Comparison of ENCODE assay signal across 9 cellular contexts in genomic region chr4:36322921-36323354, GRCh38. TPM values are rescaled to one million over a fixed set of nuclear protein-coding genes. Genes with fewer than 3 reads are reported as not detected.
A peak's percentile ranks its signal among the peaks of the same experiment; 100 is the strongest.
DNase-seq lines count a peak whose midpoint lies in the region; ATAC-seq and TF ChIP-seq lines count a peak whose summit lies in the region.
"Had no signal": no experiment of that assay in that cellular context is flagged by ENCODE, and none has a peak within 500 bp of the region (broad histone marks: within the 10 kb centered on the region; RNA-seq: fewer than 3 reads in every experiment).

No MANE protein-coding gene starts in this region.

- H3K36me3 Mint-ChIP-seq in activated CD4-positive, alpha-beta T cell treated with anti-CD3 and anti-CD28 coated beads for 36 hours (ENCODE audit: low read depth), result no peaks in the 10 kb centered on the region
- no peaks in the 10 kb centered on the region for H3K36me3 Mint-ChIP-seq in activated T-cell treated with anti-CD3 and anti-CD28 coated beads, Interleukin-2, amount 50 U/mL, for 4 hours (ENCODE audit: insufficient read depth)
- H3K36me3 Mint-ChIP-seq in nephron progenitor cell (ENCODE audit: low read depth), result no peaks in the 10 kb centered on the region

- H3K9me3 Mint-ChIP-seq in activated CD4-positive, alpha-beta T cell treated with anti-CD3 and anti-CD28 coated beads for 36 hours (ENCODE audit: low read depth), result peaks cover 2% of the 10 kb centered on the region
- no peaks in the 10 kb centered on the region for H3K9me3 Mint-ChIP-seq in activated T-cell treated with anti-CD3 and anti-CD28 coated beads, Interleukin-2, amount 50 U/mL, for 4 hours
- no peaks in the 10 kb centered on the region for H3K9me3 Mint-ChIP-seq in nephron progenitor cell

- POLR2A ChIA-PET in activated CD4-positive, alpha-beta T cell treated with anti-CD3 and anti-CD28 coated beads for 36 hours (lab: Charles Lee), result no interaction called here

- H3K27ac Mint-ChIP-seq in activated CD4-positive, alpha-beta T cell treated with anti-CD3 and anti-CD28 coated beads for 36 hours, result peak overlapping the region; percentile 91
- H3K27ac Mint-ChIP-seq in nephron progenitor cell, result no peak overlapping the region

- H3K4me3 Mint-ChIP-seq in activated CD4-positive, alpha-beta T cell treated with anti-CD3 and anti-CD28 coated beads for 36 hours, result peak overlapping the region; percentile 43
- peak overlapping the region; percentile 47 for H3K4me3 Mint-ChIP-seq in activated T-cell treated with anti-CD3 and anti-CD28 coated beads, Interleukin-2, amount 50 U/mL, for 4 hours
- no peak overlapping the region for H3K4me3 Mint-ChIP-seq in nephron progenitor cell

- peaks cover 84% of the 10 kb centered on the region for H3K4me1 Mint-ChIP-seq in activated CD4-positive, alpha-beta T cell treated with anti-CD3 and anti-CD28 coated beads for 36 hours
- peaks cover 64% of the 10 kb centered on the region for H3K4me1 Mint-ChIP-seq in activated T-cell treated with anti-CD3 and anti-CD28 coated beads, Interleukin-2, amount 50 U/mL, for 4 hours (ENCODE audit: low read depth)
- no peaks in the 10 kb centered on the region for H3K4me1 Mint-ChIP-seq in nephron progenitor cell

- intact Hi-C loops in activated CD4-positive, alpha-beta T cell treated with anti-CD3 and anti-CD28 coated beads for 36 hours (cut with DNase I, micrococcal nuclease), result loop anchor here (1.0 to 10.0 kb wide), 11 partner anchors 9 to 348 kb away; partner anchors contain the start of gene ARAP2 (in 2 of the 2)

- DNase-seq in activated CD4-positive, alpha-beta T cell treated with anti-CD3 and anti-CD28 coated beads for 36 hours, result peak; percentile 61
- no peak for DNase-seq in activated CD4-positive, alpha-beta T cell treated with anti-CD3 and anti-CD28 coated beads for 1 hour
- DNase-seq in activated T-cell treated with anti-CD3 and anti-CD28 coated beads, Interleukin-2, amount 50 U/mL, for 4 hours, result peak; percentile 21
- DNase-seq in stimulated activated CD4-positive, alpha-beta T cell treated with anti-CD3 and anti-CD28 coated beads, Interleukin-4, amount 100 ng/mL, for 1 hour, result peak; percentile 14
- DNase-seq in cerebellar nuclear complex (lab: John Stamatoyannopoulos, UW) (no peak), nephron progenitor cell (no peak)

- no peak for TF ChIP-seq CTCF in nephron progenitor cell (IDR thresholded peaks at IDR 0.05)

- no peaks in the 10 kb centered on the region for H3K27me3 Mint-ChIP-seq in activated CD4-positive, alpha-beta T cell treated with anti-CD3 and anti-CD28 coated beads for 36 hours
- H3K27me3 Mint-ChIP-seq in activated T-cell treated with anti-CD3 and anti-CD28 coated beads, Interleukin-2, amount 50 U/mL, for 4 hours (ENCODE audit: low read depth), result no peaks in the 10 kb centered on the region
- H3K27me3 Mint-ChIP-seq in nephron progenitor cell (ENCODE audit: low read depth, poor library complexity), result peaks cover 3% of the 10 kb centered on the region

- peak; percentile 87 for ATAC-seq in activated CD4-positive, alpha-beta T cell treated with anti-CD3 and anti-CD28 coated beads for 36 hours
- ATAC-seq in HG02885 (IDR thresholded peaks at IDR 0.05; ENCODE audit: poor library complexity, unreplicated experiment) (peak; percentile 27), HG03342 (IDR thresholded peaks at IDR 0.05; ENCODE audit: unreplicated experiment) (no peak)
- ATAC-seq in activated T-cell treated with anti-CD3 and anti-CD28 coated beads, Interleukin-2, amount 50 U/mL, for 4 hours, result peak; percentile 89 to 92

- CTCF ChIA-PET in activated CD4-positive, alpha-beta T cell treated with anti-CD3 and anti-CD28 coated beads for 36 hours (lab: Charles Lee), result no interaction called here

RNA-seq across cellular contexts. Expression of gene DTHD1, which starts 41.5 kb away (rescaled TPM):
- under 1 TPM; 0.73 to 0.76 TPM for total RNA-seq in activated CD4-positive, alpha-beta T cell treated with anti-CD3 and anti-CD28 coated beads for 36 hours
- under 1 TPM; 0.15 to 0.71 (median 0.19) TPM for total RNA-seq in activated T-cell treated with anti-CD3 and anti-CD28 coated beads, Interleukin-2, amount 50 U/mL, for 4 hours
- total RNA-seq: endothelial cell of umbilical vein had no signal

Comparison
In these comparisons a context has a peak if more than half of its experiments do, and no peak if none do; other contexts are left out.
1. DNase-seq: peak in activated CD4-positive, alpha-beta T cell treated with anti-CD3 and anti-CD28 coated beads for 36 hours (single experiment), activated T-cell treated with anti-CD3 and anti-CD28 coated beads, Interleukin-2, amount 50 U/mL, for 4 hours (single experiment) and stimulated activated CD4-positive, alpha-beta T cell treated with anti-CD3 and anti-CD28 coated beads, Interleukin-4, amount 100 ng/mL, for 1 hour (single experiment); none in activated CD4-positive, alpha-beta T cell treated with anti-CD3 and anti-CD28 coated beads for 1 hour (single experiment), cerebellar nuclear complex (0 of 2) and nephron progenitor cell (single experiment).